8 cellular contexts compared by ENCODE assay signal in genomic region chr20:23419995-23420901, GRCh38. TPM values are rescaled to one million over a fixed set of nuclear protein-coding genes. Genes with fewer than 3 reads are reported as not detected.
DNase-seq lines count a peak whose midpoint lies in the region; ATAC-seq lines count a peak whose summit lies in the region.

No MANE protein-coding gene starts in this region.

- H3K36me3 ChIP-seq in BLaER1 (0 out of 2 replicates have a peak, but pooled peaks cover 5% of the 10 kb centered on the region), duodenal mucosa (ENCODE audit: control insufficient read depth in 1 of 2, insufficient read depth in 2 of 2, low read length in 2 of 2) (no peaks in the 10 kb centered on the region)

- ATAC-seq in GM21360 (IDR thresholded peaks at IDR 0.05; ENCODE audit: unreplicated experiment) = peak; percentile 29
- no peak for ATAC-seq in GM18520 (IDR thresholded peaks at IDR 0.05; ENCODE audit: unreplicated experiment)

- H3K4me1 ChIP-seq in BLaER1 = peaks cover 43% of the 10 kb centered on the region
- H3K4me1 ChIP-seq in duodenal mucosa (ENCODE audit: control insufficient read depth in 1 of 2, insufficient read depth in 2 of 2, low read length in 2 of 2) = peaks cover 7% of the 10 kb centered on the region in 2 donors

- H3K4me3 ChIP-seq in BLaER1 = peak overlapping the region; percentile 98
- H3K4me3 ChIP-seq in duodenal mucosa (ENCODE audit: low read depth in 1 of 2, low read length in 2 of 2) = peak overlapping the region; percentile 67 to 83

- H3K27ac ChIP-seq in BLaER1 = peak overlapping the region; percentile 93
- peak overlapping the region; percentile 30 for H3K27ac ChIP-seq in duodenal mucosa (ENCODE audit: low read depth, low read length)

- peak; percentile 31 for DNase-seq in MV-4-11 (lab: John Stamatoyannopoulos, UW)
- peak; percentile 24 for DNase-seq in activated CD4-positive, alpha-beta T cell treated with anti-CD3 and anti-CD28 coated beads, Interleukin-2, amount 50 U/mL, for 1 hour
- DNase-seq in lung microvascular endothelial cell (ENCODE audit: low read depth in 2 of 2) = peak; percentile 40 to 50
- DNase-seq in stimulated activated CD8-positive, alpha-beta memory T cell treated with anti-CD3 and anti-CD28 coated beads, Interleukin-15, amount 100 ng/mL, for 4 hours (ENCODE audit: low read depth in 2 of 2) = peak; percentile 27 to 35

- H3K9me3 ChIP-seq in BLaER1 (no peaks in the 10 kb centered on the region), duodenal mucosa (ENCODE audit: control insufficient read depth in 1 of 2, low read length in 2 of 2) (no peaks in the 10 kb centered on the region)

- H3K27me3 ChIP-seq in BLaER1 = no peaks in the 10 kb centered on the region
- H3K27me3 ChIP-seq in duodenal mucosa (ENCODE audit: control insufficient read depth in 1 of 2, insufficient read depth in 2 of 2, low read length in 2 of 2) = no peaks in the 10 kb centered on the region

- H3K9ac ChIP-seq in BLaER1 (peak overlapping the region; percentile 94), duodenal mucosa (ENCODE audit: low read depth in 1 of 2, low read length in 2 of 2) (peak overlapping the region; percentile 73 to 79)

- H3K4me2 ChIP-seq in BLaER1 = peak overlapping the region; percentile 93

- H4K20me1 ChIP-seq in BLaER1 = peaks cover 50% of the 10 kb centered on the region

RNA-seq across cellular contexts. Expression of gene NAPB, which starts 1.0 kb away (rescaled TPM):
- 3.1 and 6.5 TPM in 2 replicates for total RNA-seq in lung microvascular endothelial cell

RNA-seq across cellular contexts. Expression of gene CSTL1, which starts 19.2 kb away (rescaled TPM):
- not detected in 2 replicates for total RNA-seq in lung microvascular endothelial cell

RNA-seq across cellular contexts. Expression of gene CST11, which starts 32.4 kb away (rescaled TPM):
- total RNA-seq in lung microvascular endothelial cell = not detected in 2 replicates

RNA-seq across cellular contexts. Expression of gene GZF1, which starts 58.3 kb away (rescaled TPM):
- total RNA-seq in lung microvascular endothelial cell = 9.6 and 18.8 TPM in 2 replicates
